ENCODE assay signal across 38 cellular contexts in the genomic region with DNA sequence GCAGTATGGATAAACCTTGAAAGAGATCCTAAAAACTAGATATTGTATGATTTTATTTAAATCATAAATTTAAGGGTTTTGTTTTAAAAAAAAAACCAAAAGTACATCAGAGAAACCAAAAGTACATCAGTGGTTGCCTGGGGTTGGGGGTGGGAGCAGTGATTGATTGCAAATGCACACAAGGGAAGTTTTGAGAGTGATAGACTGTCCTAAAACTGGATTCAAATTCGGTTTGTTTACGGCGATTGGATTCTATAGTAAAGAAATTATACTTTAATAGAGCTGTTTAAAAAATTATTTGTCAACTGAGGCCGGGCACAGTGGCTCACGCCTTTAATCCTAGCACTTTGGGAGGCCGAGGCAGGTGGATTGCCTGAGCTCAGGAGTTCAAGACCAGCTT.
"Had no signal": no experiment of that assay in that cellular context is flagged by ENCODE, and none has a peak within 500 bp of the region (broad histone marks: within the 10 kb centered on the region; RNA-seq: fewer than 3 reads in every experiment).

No MANE protein-coding gene starts in this region.

- H3K4me1 Mint-ChIP-seq: activated naive CD4-positive, alpha-beta T cell treated with anti-CD3 and anti-CD28 coated beads, Interleukin-2, amount 10 ng/mL, durations not matched to agents 7 days and 5 days; activated naive CD4-positive, alpha-beta T cell treated with anti-CD3 and anti-CD28 coated beads, Interleukin-2, amount 50 U/mL, for 24 hours; activated naive CD8-positive, alpha-beta T cell treated with anti-CD3 and anti-CD28 coated beads for 36 hours; activated naive CD8-positive, alpha-beta T cell treated with anti-CD3 and anti-CD28 coated beads, Interleukin-2, amount 10 ng/mL, durations not matched to agents 7 days and 5 days; activated naive CD8-positive, alpha-beta T cell treated with anti-CD3 and anti-CD28 coated beads, Interleukin-2, amount 50 U/mL, for 24 hours; activated T-helper 17 cell treated with anti-CD3 and anti-CD28 coated beads, Interleukin-2, amount 50 U/mL, for 72 hours; central memory CD8-positive, alpha-beta T cell had no signal

- H3K4me3 ChIP-seq: adrenal gland, ascending aorta, body of pancreas, breast epithelium, cardiac muscle cell had no signal

- H3K27ac ChIP-seq: adrenal gland, ascending aorta, body of pancreas, brain microvascular endothelial cell, breast epithelium, cardiac muscle cell had no signal

- DNase-seq: activated effector memory CD4-positive, alpha-beta T cell treated with anti-CD3 and anti-CD28 coated beads, Interleukin-2, amount 50 U/mL, for 16 hours; activated effector memory CD4-positive, alpha-beta T cell treated with Interleukin-2 at 50 U/mL for 16 hours; activated gamma-delta T cell; activated gamma-delta T cell treated with Interleukin-2 at 50 U/mL for 16 hours; activated naive CD4-positive, alpha-beta T cell; activated naive CD4-positive, alpha-beta T cell treated with anti-CD3 and anti-CD28 coated beads for 36 hours; activated naive CD4-positive, alpha-beta T cell treated with anti-CD3 and anti-CD28 coated beads, Interleukin-2, amount 10 ng/mL, durations not matched to agents 7 days and 5 days; activated naive CD4-positive, alpha-beta T cell treated with anti-CD3 and anti-CD28 coated beads, Interleukin-2, amount 50 U/mL, for 16 hours; activated naive CD4-positive, alpha-beta T cell treated with Interleukin-2 at 50 U/mL for 16 hours; activated naive CD8-positive, alpha-beta T cell treated with anti-CD3 and anti-CD28 coated beads for 36 hours; activated naive CD8-positive, alpha-beta T cell treated with anti-CD3 and anti-CD28 coated beads, Interleukin-2, amount 10 ng/mL, durations not matched to agents 7 days and 5 days; activated naive CD8-positive, alpha-beta T cell treated with anti-CD3 and anti-CD28 coated beads, Interleukin-2, amount 50 U/mL, for 24 hours; activated T-cell treated with anti-CD3 and anti-CD28 coated beads, Interleukin-2, amount 50 U/mL, for 4 hours; activated T-cell treated with anti-CD3 and anti-CD28 coated beads, Interleukin-2, amount 50 U/mL, for 48 hours; activated T-cell treated with anti-CD3 and anti-CD28 coated beads, Interleukin-2, amount 50 U/mL, for 72 hours; adrenal gland; amniotic stem cell; amygdala; anterior cingulate cortex; aorta; body of pancreas; brain microvascular endothelial cell; caudate nucleus; central memory CD4-positive, alpha-beta T cell; cerebellar nuclear complex had no signal

- H3K36me3 ChIP-seq: adrenal gland, ascending aorta, brain microvascular endothelial cell, breast epithelium, cardiac muscle cell had no signal

- H3K4me1 ChIP-seq: adrenal gland, ascending aorta, body of pancreas, breast epithelium had no signal

- H3K9me3 ChIP-seq: body of pancreas had no signal

- H3K27ac Mint-ChIP-seq: activated naive CD4-positive, alpha-beta T cell treated with anti-CD3 and anti-CD28 coated beads for 36 hours; activated naive CD4-positive, alpha-beta T cell treated with anti-CD3 and anti-CD28 coated beads, Interleukin-2, amount 10 ng/mL, durations not matched to agents 7 days and 5 days; activated naive CD4-positive, alpha-beta T cell treated with anti-CD3 and anti-CD28 coated beads, Interleukin-2, amount 50 U/mL, for 24 hours; activated naive CD4-positive, alpha-beta T cell treated with anti-CD3 and anti-CD28 coated beads, Interleukin-2, amount 50 U/mL, for 72 hours; activated naive CD8-positive, alpha-beta T cell; activated naive CD8-positive, alpha-beta T cell treated with anti-CD3 and anti-CD28 coated beads for 36 hours; activated naive CD8-positive, alpha-beta T cell treated with anti-CD3 and anti-CD28 coated beads, Interleukin-2, amount 10 ng/mL, durations not matched to agents 7 days and 5 days; activated naive CD8-positive, alpha-beta T cell treated with anti-CD3 and anti-CD28 coated beads, Interleukin-2, amount 50 U/mL, for 24 hours; activated T-cell treated with anti-CD3 and anti-CD28 coated beads, Interleukin-2, amount 50 U/mL, for 72 hours; activated T-helper 1 cell treated with anti-CD3 and anti-CD28 coated beads, Interleukin-12 subunit alpha, Interleukin-12 subunit beta, Interleukin-2, Interleukin-4 antibody, amounts not matched to agents 30 ng/mL and 10 ng/mL and 1 ng/mL, durations not matched to agents 14 hours and 24 hours and 36 hours; activated T-helper 17 cell treated with anti-CD3 and anti-CD28 coated beads, Interleukin-2, amount 50 U/mL, for 72 hours; activated T-helper 2 cell treated with anti-CD3 and anti-CD28 coated beads, Interferon-gamma antibody, Interleukin-2, Interleukin-4, amounts not matched to agents 10 μg/mL and 5 μg/mL and 100 μg/mL, durations not matched to agents 14 hours and 24 hours and 36 hours; brain had no signal

- H3K9me3 Mint-ChIP-seq: activated naive CD4-positive, alpha-beta T cell treated with anti-CD3 and anti-CD28 coated beads, Interleukin-2, amount 10 ng/mL, durations not matched to agents 7 days and 5 days; activated naive CD8-positive, alpha-beta T cell treated with anti-CD3 and anti-CD28 coated beads, Interleukin-2, amount 10 ng/mL, durations not matched to agents 7 days and 5 days; activated T-helper 1 cell treated with anti-CD3 and anti-CD28 coated beads, Interleukin-12 subunit alpha, Interleukin-12 subunit beta, Interleukin-2, Interleukin-4 antibody, amounts not matched to agents 30 ng/mL and 10 ng/mL and 1 ng/mL, durations not matched to agents 14 hours and 24 hours and 36 hours; activated T-helper 17 cell treated with anti-CD3 and anti-CD28 coated beads, Interleukin-2, amount 50 U/mL, for 72 hours; central memory CD8-positive, alpha-beta T cell had no signal

- H3K36me3 Mint-ChIP-seq: activated naive CD4-positive, alpha-beta T cell treated with anti-CD3 and anti-CD28 coated beads, Interleukin-2, amount 10 ng/mL, durations not matched to agents 7 days and 5 days; activated naive CD4-positive, alpha-beta T cell treated with anti-CD3 and anti-CD28 coated beads, Interleukin-2, amount 50 U/mL, for 72 hours; activated naive CD8-positive, alpha-beta T cell; activated naive CD8-positive, alpha-beta T cell treated with anti-CD3 and anti-CD28 coated beads for 36 hours; activated naive CD8-positive, alpha-beta T cell treated with anti-CD3 and anti-CD28 coated beads, Interleukin-2, amount 10 ng/mL, durations not matched to agents 7 days and 5 days; brain had no signal

- FAIRE-seq: bronchial epithelial cell, colon had no signal

- ATAC-seq: activated naive CD4-positive, alpha-beta T cell treated with anti-CD3 and anti-CD28 coated beads, Interleukin-2, amount 50 U/mL, for 72 hours; activated naive CD8-positive, alpha-beta T cell treated with anti-CD3 and anti-CD28 coated beads, Interleukin-2, amount 50 U/mL, for 24 hours; activated T-cell treated with anti-CD3 and anti-CD28 coated beads, Interleukin-2, amount 50 U/mL, for 4 hours; activated T-cell treated with anti-CD3 and anti-CD28 coated beads, Interleukin-2, amount 50 U/mL, for 72 hours; activated T-helper 17 cell treated with anti-CD3 and anti-CD28 coated beads, Interleukin-2, amount 50 U/mL, for 72 hours; body of pancreas had no signal

- H3K4me3 Mint-ChIP-seq: activated naive CD4-positive, alpha-beta T cell treated with anti-CD3 and anti-CD28 coated beads for 36 hours; activated naive CD4-positive, alpha-beta T cell treated with anti-CD3 and anti-CD28 coated beads, Interleukin-2, amount 10 ng/mL, durations not matched to agents 7 days and 5 days; activated naive CD4-positive, alpha-beta T cell treated with anti-CD3 and anti-CD28 coated beads, Interleukin-2, amount 50 U/mL, for 24 hours; activated naive CD8-positive, alpha-beta T cell; activated naive CD8-positive, alpha-beta T cell treated with anti-CD3 and anti-CD28 coated beads for 36 hours; activated naive CD8-positive, alpha-beta T cell treated with anti-CD3 and anti-CD28 coated beads, Interleukin-2, amount 10 ng/mL, durations not matched to agents 7 days and 5 days; activated naive CD8-positive, alpha-beta T cell treated with anti-CD3 and anti-CD28 coated beads, Interleukin-2, amount 50 U/mL, for 24 hours; activated T-cell treated with anti-CD3 and anti-CD28 coated beads, Interleukin-2, amount 50 U/mL, for 4 hours; activated T-cell treated with anti-CD3 and anti-CD28 coated beads, Interleukin-2, amount 50 U/mL, for 72 hours; activated T-helper 1 cell treated with anti-CD3 and anti-CD28 coated beads, Interleukin-12 subunit alpha, Interleukin-12 subunit beta, Interleukin-2, Interleukin-4 antibody, amounts not matched to agents 30 ng/mL and 10 ng/mL and 1 ng/mL, durations not matched to agents 14 hours and 24 hours and 36 hours; activated T-helper 17 cell treated with anti-CD3 and anti-CD28 coated beads, Interleukin-2, amount 50 U/mL, for 72 hours; brain; central memory CD8-positive, alpha-beta T cell had no signal

- H3K27me3 ChIP-seq: adrenal gland, ascending aorta, body of pancreas, brain microvascular endothelial cell, breast epithelium, cardiac muscle cell had no signal
